In the genomic region with DNA sequence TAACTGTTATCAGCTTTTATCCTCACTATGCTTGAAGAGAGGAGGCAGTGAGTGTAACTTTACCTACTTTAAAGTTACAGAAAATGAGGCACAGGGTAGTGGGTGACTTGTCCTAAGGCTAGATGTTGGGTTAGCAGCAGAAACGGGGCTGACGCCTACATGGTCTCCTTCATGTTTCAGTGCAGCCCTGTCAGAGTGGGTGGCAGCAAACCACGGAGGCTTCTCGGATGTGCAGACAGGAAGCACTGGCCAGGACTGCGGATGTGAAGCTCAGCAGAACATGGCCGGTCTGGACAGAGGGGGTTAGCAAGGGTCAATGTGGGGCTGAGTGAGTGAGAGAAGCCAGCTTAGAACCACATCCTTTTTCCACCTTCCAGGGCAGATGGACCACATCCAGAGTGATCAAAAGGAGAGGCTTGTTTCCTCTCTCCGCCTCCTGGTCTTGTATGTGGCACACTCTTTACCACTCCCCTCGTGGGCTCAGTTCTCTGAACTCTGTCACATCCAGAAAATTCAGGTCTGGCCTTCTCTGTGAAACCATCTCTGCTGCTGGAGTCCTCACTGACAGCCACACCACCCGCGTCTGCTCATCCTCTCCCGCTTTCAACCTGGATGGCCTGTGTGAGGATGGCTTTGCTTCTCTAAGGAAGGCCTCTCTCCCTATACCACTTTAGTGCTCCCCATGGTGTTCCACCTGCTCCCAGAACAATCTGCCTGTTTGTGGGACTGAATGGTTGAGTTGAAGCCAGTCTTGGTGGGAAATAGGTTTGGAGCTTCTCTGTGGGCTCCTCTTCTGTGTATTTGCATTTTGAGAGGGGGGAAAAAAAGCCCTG, we compare ENCODE assay signal across 1 cellular context.
TF ChIP-seq lines count a peak whose summit lies in the region.

No MANE protein-coding gene starts in this region.

TF ChIP-seq in GM12878, 131 proteins besides CTCF, POLR2A, EP300 and RAD21 (continued from another document):
- TF ChIP-seq, protein P1, sequence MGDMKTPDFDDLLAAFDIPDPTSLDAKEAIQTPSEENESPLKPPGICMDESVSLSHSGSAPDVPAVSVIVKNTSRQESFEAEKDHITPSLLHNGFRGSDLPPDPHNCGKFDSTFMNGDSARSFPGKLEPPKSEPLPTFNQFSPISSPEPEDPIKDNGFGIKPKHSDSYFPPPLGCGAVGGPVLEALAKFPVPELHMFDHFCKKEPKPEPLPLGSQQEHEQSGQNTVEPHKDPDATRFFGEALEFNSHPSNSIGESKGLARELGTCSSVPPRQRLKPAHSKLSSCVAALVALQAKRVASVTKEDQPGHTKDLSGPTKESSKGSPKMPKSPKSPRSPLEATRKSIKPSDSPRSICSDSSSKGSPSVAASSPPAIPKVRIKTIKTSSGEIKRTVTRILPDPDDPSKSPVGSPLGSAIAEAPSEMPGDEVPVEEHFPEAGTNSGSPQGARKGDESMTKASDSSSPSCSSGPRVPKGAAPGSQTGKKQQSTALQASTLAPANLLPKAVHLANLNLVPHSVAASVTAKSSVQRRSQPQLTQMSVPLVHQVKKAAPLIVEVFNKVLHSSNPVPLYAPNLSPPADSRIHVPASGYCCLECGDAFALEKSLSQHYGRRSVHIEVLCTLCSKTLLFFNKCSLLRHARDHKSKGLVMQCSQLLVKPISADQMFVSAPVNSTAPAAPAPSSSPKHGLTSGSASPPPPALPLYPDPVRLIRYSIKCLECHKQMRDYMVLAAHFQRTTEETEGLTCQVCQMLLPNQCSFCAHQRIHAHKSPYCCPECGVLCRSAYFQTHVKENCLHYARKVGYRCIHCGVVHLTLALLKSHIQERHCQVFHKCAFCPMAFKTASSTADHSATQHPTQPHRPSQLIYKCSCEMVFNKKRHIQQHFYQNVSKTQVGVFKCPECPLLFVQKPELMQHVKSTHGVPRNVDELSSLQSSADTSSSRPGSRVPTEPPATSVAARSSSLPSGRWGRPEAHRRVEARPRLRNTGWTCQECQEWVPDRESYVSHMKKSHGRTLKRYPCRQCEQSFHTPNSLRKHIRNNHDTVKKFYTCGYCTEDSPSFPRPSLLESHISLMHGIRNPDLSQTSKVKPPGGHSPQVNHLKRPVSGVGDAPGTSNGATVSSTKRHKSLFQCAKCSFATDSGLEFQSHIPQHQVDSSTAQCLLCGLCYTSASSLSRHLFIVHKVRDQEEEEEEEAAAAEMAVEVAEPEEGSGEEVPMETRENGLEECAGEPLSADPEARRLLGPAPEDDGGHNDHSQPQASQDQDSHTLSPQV (IDR thresholded peaks at IDR 0.05) = no peak
- TF ChIP-seq ZNF274 (IDR thresholded peaks at IDR 0.05; ENCODE audit: insufficient read depth, insufficient read length) = no peak
- peak; percentile 40; the same call in 1 of the 2 replicates for TF ChIP-seq PML (IDR thresholded peaks at IDR 0.05; ENCODE audit: low read length)
- TF ChIP-seq, protein P2, sequence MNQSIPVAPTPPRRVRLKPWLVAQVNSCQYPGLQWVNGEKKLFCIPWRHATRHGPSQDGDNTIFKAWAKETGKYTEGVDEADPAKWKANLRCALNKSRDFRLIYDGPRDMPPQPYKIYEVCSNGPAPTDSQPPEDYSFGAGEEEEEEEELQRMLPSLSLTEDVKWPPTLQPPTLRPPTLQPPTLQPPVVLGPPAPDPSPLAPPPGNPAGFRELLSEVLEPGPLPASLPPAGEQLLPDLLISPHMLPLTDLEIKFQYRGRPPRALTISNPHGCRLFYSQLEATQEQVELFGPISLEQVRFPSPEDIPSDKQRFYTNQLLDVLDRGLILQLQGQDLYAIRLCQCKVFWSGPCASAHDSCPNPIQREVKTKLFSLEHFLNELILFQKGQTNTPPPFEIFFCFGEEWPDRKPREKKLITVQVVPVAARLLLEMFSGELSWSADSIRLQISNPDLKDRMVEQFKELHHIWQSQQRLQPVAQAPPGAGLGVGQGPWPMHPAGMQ (IDR thresholded peaks at IDR 0.05; ENCODE audit: borderline replicate concordance) = no peak
- TF ChIP-seq, protein P3, sequence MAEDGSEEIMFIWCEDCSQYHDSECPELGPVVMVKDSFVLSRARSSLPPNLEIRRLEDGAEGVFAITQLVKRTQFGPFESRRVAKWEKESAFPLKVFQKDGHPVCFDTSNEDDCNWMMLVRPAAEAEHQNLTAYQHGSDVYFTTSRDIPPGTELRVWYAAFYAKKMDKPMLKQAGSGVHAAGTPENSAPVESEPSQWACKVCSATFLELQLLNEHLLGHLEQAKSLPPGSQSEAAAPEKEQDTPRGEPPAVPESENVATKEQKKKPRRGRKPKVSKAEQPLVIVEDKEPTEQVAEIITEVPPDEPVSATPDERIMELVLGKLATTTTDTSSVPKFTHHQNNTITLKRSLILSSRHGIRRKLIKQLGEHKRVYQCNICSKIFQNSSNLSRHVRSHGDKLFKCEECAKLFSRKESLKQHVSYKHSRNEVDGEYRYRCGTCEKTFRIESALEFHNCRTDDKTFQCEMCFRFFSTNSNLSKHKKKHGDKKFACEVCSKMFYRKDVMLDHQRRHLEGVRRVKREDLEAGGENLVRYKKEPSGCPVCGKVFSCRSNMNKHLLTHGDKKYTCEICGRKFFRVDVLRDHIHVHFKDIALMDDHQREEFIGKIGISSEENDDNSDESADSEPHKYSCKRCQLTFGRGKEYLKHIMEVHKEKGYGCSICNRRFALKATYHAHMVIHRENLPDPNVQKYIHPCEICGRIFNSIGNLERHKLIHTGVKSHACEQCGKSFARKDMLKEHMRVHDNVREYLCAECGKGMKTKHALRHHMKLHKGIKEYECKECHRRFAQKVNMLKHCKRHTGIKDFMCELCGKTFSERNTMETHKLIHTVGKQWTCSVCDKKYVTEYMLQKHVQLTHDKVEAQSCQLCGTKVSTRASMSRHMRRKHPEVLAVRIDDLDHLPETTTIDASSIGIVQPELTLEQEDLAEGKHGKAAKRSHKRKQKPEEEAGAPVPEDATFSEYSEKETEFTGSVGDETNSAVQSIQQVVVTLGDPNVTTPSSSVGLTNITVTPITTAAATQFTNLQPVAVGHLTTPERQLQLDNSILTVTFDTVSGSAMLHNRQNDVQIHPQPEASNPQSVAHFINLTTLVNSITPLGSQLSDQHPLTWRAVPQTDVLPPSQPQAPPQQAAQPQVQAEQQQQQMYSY (CRISPR knock-in tag; IDR thresholded peaks at IDR 0.05) = no peak
- peak; percentile 57; the same call in 1 of the 2 replicates for TF ChIP-seq CREB1 (IDR thresholded peaks at IDR 0.05; ENCODE audit: low read depth)
- TF ChIP-seq, protein P4, sequence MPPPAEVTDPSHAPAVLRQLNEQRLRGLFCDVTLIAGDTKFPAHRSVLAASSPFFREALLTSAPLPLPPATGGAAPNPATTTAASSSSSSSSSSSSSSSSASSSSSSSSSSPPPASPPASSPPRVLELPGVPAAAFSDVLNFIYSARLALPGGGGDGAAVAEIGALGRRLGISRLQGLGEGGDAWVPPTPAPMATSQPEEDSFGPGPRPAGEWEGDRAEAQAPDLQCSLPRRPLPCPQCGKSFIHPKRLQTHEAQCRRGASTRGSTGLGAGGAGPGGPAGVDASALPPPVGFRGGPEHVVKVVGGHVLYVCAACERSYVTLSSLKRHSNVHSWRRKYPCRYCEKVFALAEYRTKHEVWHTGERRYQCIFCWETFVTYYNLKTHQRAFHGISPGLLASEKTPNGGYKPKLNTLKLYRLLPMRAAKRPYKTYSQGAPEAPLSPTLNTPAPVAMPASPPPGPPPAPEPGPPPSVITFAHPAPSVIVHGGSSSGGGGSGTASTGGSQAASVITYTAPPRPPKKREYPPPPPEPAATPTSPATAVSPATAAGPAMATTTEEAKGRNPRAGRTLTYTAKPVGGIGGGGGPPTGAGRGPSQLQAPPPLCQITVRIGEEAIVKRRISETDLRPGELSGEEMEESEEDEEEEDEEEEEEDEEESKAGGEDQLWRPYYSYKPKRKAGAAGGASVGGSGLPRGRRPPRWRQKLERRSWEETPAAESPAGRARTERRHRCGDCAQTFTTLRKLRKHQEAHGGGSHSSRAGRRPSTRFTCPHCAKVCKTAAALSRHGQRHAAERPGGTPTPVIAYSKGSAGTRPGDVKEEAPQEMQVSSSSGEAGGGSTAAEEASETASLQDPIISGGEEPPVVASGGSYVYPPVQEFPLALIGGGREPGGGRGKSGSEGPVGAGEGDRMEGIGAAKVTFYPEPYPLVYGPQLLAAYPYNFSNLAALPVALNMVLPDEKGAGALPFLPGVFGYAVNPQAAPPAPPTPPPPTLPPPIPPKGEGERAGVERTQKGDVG (CRISPR knock-in tag; IDR thresholded peaks at IDR 0.05) = no peak
- TF ChIP-seq TCF7 (IDR thresholded peaks at IDR 0.05; ENCODE audit: borderline replicate concordance) = no peak
- TF ChIP-seq NFYA (IDR thresholded peaks at IDR 0.05; ENCODE audit: borderline replicate concordance, low read depth, low read length) = no peak
- no peak for TF ChIP-seq HDAC2 (IDR thresholded peaks at IDR 0.05)
- no peak for TF ChIP-seq JUND (IDR thresholded peaks at IDR 0.05; ENCODE audit: low read depth, low read length)
- TF ChIP-seq SPI1 (IDR thresholded peaks at IDR 0.05; ENCODE audit: borderline replicate concordance, insufficient read depth, low read depth, low read length) = peak; percentile 48; the same call in 1 of the 2 replicates
- no peak; the same call in 1 of the 2 replicates for TF ChIP-seq TAF1 (IDR thresholded peaks at IDR 0.05; ENCODE audit: borderline replicate concordance, low read depth, low read length)
- peak; percentile 39; the same call in 1 of the 3 replicates for TF ChIP-seq POU2F2 (IDR thresholded peaks at IDR 0.05; ENCODE audit: borderline replicate concordance, low read depth, low read length)
- TF ChIP-seq BCL11A (IDR thresholded peaks at IDR 0.05; ENCODE audit: low read depth, low read length) = peak; percentile 77
- peak; percentile 52; the same call in 1 of the 2 replicates for TF ChIP-seq TCF12 (IDR thresholded peaks at IDR 0.05; ENCODE audit: low read depth, low read length)
- peak; percentile 33; the same call in 1 of the 2 replicates for TF ChIP-seq BACH1 (IDR thresholded peaks at IDR 0.05; ENCODE audit: borderline replicate concordance)
- TF ChIP-seq SIX5 (IDR thresholded peaks at IDR 0.05; ENCODE audit: low read depth, low read length, severe bottlenecking) = no peak
TF ChIP-seq in GM12878: peak in this region for 56.
